17 cellular contexts compared by ENCODE assay signal in the genomic region with DNA sequence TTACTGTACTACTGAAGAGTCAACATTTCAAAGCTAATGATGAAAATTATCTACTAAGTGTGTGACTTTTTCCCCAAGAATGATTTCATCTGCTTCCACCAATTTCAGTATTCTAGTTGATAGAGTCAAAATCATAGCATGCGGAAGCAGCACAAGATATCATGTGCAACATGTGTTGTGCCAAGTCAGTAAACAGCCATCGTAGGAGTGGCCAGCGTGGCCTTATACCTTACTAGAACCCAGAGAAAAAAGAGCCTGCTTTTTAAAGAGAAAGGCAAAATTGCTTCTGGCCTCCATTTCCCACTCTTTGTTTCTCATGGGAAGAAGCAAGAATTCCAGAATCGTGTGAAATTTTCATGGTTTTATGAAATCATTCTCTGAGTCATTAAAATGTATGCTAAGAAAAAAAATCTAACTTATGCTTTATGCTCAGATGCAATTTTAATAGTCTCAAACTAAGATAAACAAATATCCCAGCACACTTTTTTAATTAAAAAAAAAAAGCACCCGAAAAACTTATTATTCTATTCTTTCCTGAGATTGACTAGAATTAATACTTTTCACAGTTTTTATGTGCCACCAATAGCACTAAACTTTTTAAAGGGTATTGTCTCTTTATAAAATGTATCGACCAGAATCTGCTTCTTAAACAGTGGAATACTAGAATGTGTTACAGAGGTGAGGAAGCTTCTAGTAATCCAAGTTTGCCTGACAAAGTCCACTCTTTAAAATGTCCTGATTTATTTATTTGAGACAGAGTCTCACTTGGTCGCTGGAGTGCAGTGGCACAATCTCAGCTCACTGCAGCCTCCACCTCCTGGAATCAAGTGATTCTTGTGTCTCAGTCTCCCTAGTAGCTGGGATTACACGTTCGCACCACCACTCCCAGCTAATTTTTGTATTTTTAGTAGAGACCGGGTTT.
DNase-seq lines count a peak whose midpoint lies in the region; ATAC-seq, FAIRE-seq and TF ChIP-seq lines count a peak whose summit lies in the region.
"Had no signal": no experiment of that assay in that cellular context is flagged by ENCODE, and none has a peak within 500 bp of the region (broad histone marks: within the 10 kb centered on the region; RNA-seq: fewer than 3 reads in every experiment).

No MANE protein-coding gene starts in this region.

- H3K79me2 ChIP-seq in GM12878 (ENCODE audit: control insufficient read depth, insufficient read depth, low read length): peaks cover 78% of the 10 kb centered on the region

- H3K9me3 ChIP-seq in GM12878 (replicated peaks; ENCODE audit: control insufficient read depth, insufficient read depth, low read length) (peaks cover 5% of the 10 kb centered on the region; the same call in 2 of the 3 replicates), MG63 (no peaks in the 10 kb centered on the region)
- H3K9me3 ChIP-seq: lower lobe of right lung had no signal

- peaks cover 0 to 14% of the 10 kb centered on the region in 2 experiments; a peak in 3 of 4 replicates for H3K36me3 ChIP-seq in GM12878 (ENCODE audit: control insufficient read depth in 2 of 2, insufficient read depth in 2 of 2, low read length in 1 of 2)
- peaks cover 59% of the 10 kb centered on the region for H3K36me3 ChIP-seq in MG63
- H3K36me3 ChIP-seq: lower lobe of right lung had no signal

- TF ChIP-seq CTCF in GM12878 (IDR thresholded peaks at IDR 0.05 in 2 of 3, conservative IDR thresholded peaks at IDR 0.05 in 1 of 3; ENCODE audit: control insufficient read depth in 2 of 3, extremely low read depth in 1 of 3, insufficient read depth in 1 of 3, low read depth in 3 of 3, low read length in 3 of 3): no peak

- no peak for TF ChIP-seq EP300 in GM12878 (IDR thresholded peaks at IDR 0.05; ENCODE audit: borderline replicate concordance in 1 of 2, control insufficient read depth in 1 of 2, low read depth in 2 of 2, low read length in 2 of 2)

- H3K27ac Mint-ChIP-seq in stimulated activated naive CD8-positive, alpha-beta T cell treated with anti-CD3 and anti-CD28 coated beads, Interleukin-15, Interleukin-2, amounts not matched to agents 100 ng/mL and 50 ng/mL, for 24 hours: peak overlapping the region; percentile 54
- peak overlapping the region; percentile 35 for H3K27ac Mint-ChIP-seq in memory B cell

- intact Hi-C loops in GM12878 (cut with micrococcal nuclease; ENCODE audit: unreplicated experiment): loop anchor here (5.0 kb wide), 1 partner anchor 86 kb away; no protein-coding TSS in a partner anchor

- no peak for FAIRE-seq in GM12878 (lab: Jason Lieb, UNC)
- FAIRE-seq: H54 had no signal

- RAD21 ChIA-PET in GM12878 (lab: Charles Lee; ENCODE audit: unreplicated experiment): interaction anchor here (1.1 kb wide), 1 partner anchor 24 kb away, joined by 3 read pairs; no protein-coding TSS in a partner anchor

- H3K4me3 ChIP-seq in GM12878 (no peak overlapping the region), MG63 (no peak overlapping the region)
- H3K4me3 ChIP-seq: lower lobe of right lung, skin epidermis had no signal

- no peak for TF ChIP-seq POLR2A in GM12878 (IDR thresholded peaks at IDR 0.05; ENCODE audit: low read depth, low read length)

- H3K27me3 Mint-ChIP-seq in stimulated activated naive CD8-positive, alpha-beta T cell treated with anti-CD3 and anti-CD28 coated beads, Interleukin-15, Interleukin-2, amounts not matched to agents 100 ng/mL and 50 ng/mL, for 24 hours: no peaks in the 10 kb centered on the region
- H3K27me3 Mint-ChIP-seq in memory B cell: no peaks in the 10 kb centered on the region
- H3K27me3 Mint-ChIP-seq: activated CD4-positive, alpha-beta memory T cell treated with anti-CD3 and anti-CD28 coated beads for 36 hours had no signal

- H4K20me1 ChIP-seq in GM12878 (ENCODE audit: control insufficient read depth, insufficient read depth): no peaks in the 10 kb centered on the region

- peaks cover 14% of the 10 kb centered on the region for H3K4me1 ChIP-seq in GM12878 (ENCODE audit: control insufficient read depth, insufficient read depth, low read length)

- POLR2A ChIA-PET in GM12878 (lab: Charles Lee): interaction anchor here (0.7 to 1.8 kb wide), 3 partner anchors 23 to 87 kb away, joined by 3 to 5 read pairs (median 4); no protein-coding TSS in a partner anchor

- no peak overlapping the region for H3K4me3 Mint-ChIP-seq in stimulated activated naive CD8-positive, alpha-beta T cell treated with anti-CD3 and anti-CD28 coated beads, Interleukin-15, Interleukin-2, amounts not matched to agents 100 ng/mL and 50 ng/mL, for 24 hours
- H3K4me3 Mint-ChIP-seq in memory B cell: no peak overlapping the region
- H3K4me3 Mint-ChIP-seq: activated CD4-positive, alpha-beta memory T cell treated with anti-CD3 and anti-CD28 coated beads for 36 hours had no signal

- ATAC-seq in stimulated activated naive CD8-positive, alpha-beta T cell treated with anti-CD3 and anti-CD28 coated beads, Interleukin-15, Interleukin-2, amounts not matched to agents 100 U/mL and 50 U/mL, for 24 hours: no peak
- ATAC-seq in GM12878 (no peak), memory B cell (ENCODE audit: low read depth) (no peak)
- ATAC-seq: lower lobe of right lung had no signal

- 93% methylated on average over 10 of the region's 10 CpGs for WGBS in GM12878 (ENCODE audit: insufficient coverage, insufficient replicate concordance, low lambda C conversion rate, missing lambda C conversion rate)

- no peak overlapping the region for H3K9ac ChIP-seq in GM12878 (ENCODE audit: control insufficient read depth, insufficient read depth, low read length)

- peak overlapping the region; percentile 23 for H3K27ac ChIP-seq in GM12878 (ENCODE audit: control insufficient read depth, insufficient read depth)
- H3K27ac ChIP-seq: lower lobe of right lung had no signal

- DNase-seq in stimulated activated naive CD8-positive, alpha-beta T cell treated with anti-CD3 and anti-CD28 coated beads, Interleukin-15, Interleukin-2, amounts not matched to agents 100 U/mL and 50 U/mL, for 24 hours: no peak
- DNase-seq in GM12878 (ENCODE audit: low read depth, low spot score): no peak
- DNase-seq in memory B cell (ENCODE audit: low spot score in 2 of 2): no peak
- DNase-seq in MG63: no peak
- DNase-seq in HUDEP-2 (lab: John Stamatoyannopoulos, UW; ENCODE audit: unreplicated experiment in 76 of 76): no peak
- no peak for DNase-seq in GOT3 (lab: John Stamatoyannopoulos, UW)
- no peak for DNase-seq in central memory CD4-positive, alpha-beta T cell
- DNase-seq: activated naive CD4-positive, alpha-beta T cell treated with anti-CD3 and anti-CD28 coated beads, Interleukin-2, amount 50 U/mL, for 16 hours; AML-193; DMS53; lower lobe of right lung; NCI-H1105; SIG-M5 had no signal

- CTCF ChIA-PET in GM12878 (lab: Yijun Ruan, JAX): interaction anchor here (1.6 to 2.6 kb wide), 3 partner anchors 10 to 87 kb away, joined by 3 to 7 read pairs (median 4); no protein-coding TSS in a partner anchor

- H3K4me1 Mint-ChIP-seq in stimulated activated naive CD8-positive, alpha-beta T cell treated with anti-CD3 and anti-CD28 coated beads, Interleukin-15, Interleukin-2, amounts not matched to agents 100 ng/mL and 50 ng/mL, for 24 hours (ENCODE audit: low read depth): peaks cover 83% of the 10 kb centered on the region
- H3K4me1 Mint-ChIP-seq in memory B cell: peaks cover 31% of the 10 kb centered on the region

- peaks cover 49% of the 10 kb centered on the region for H3K36me3 Mint-ChIP-seq in stimulated activated naive CD8-positive, alpha-beta T cell treated with anti-CD3 and anti-CD28 coated beads, Interleukin-15, Interleukin-2, amounts not matched to agents 100 ng/mL and 50 ng/mL, for 24 hours (ENCODE audit: low read depth)
- peaks cover 17% of the 10 kb centered on the region for H3K36me3 Mint-ChIP-seq in memory B cell

- TF ChIP-seq RAD21 in GM12878 (IDR thresholded peaks at IDR 0.05; ENCODE audit: insufficient read depth, low read depth, low read length): no peak

- H3K9me3 Mint-ChIP-seq in stimulated activated naive CD8-positive, alpha-beta T cell treated with anti-CD3 and anti-CD28 coated beads, Interleukin-15, Interleukin-2, amounts not matched to agents 100 ng/mL and 50 ng/mL, for 24 hours: no peaks in the 10 kb centered on the region
- no peaks in the 10 kb centered on the region for H3K9me3 Mint-ChIP-seq in memory B cell
- H3K9me3 Mint-ChIP-seq: activated CD4-positive, alpha-beta memory T cell treated with anti-CD3 and anti-CD28 coated beads for 36 hours had no signal

- in situ Hi-C loops in GM12878 (cut with MboI): no loop called here

- H3K4me2 ChIP-seq in GM12878 (ENCODE audit: control insufficient read depth, insufficient read depth): no peak overlapping the region

- SMC1A ChIA-PET in GM12878 (lab: Charles Lee; ENCODE audit: uncharacterized antibody, unreplicated experiment): interaction anchor here (0.6 to 3.4 kb wide), 9 partner anchors 10 to 90 kb away, joined by 3 to 17 read pairs (median 3); no protein-coding TSS in a partner anchor

- H2AFZ ChIP-seq in GM12878 (ENCODE audit: control insufficient read depth, low read depth, low read length): no peak overlapping the region

- H3K27me3 ChIP-seq in GM12878 (replicated peaks in 1 of 2; ENCODE audit: control insufficient read depth in 2 of 2, insufficient read depth in 2 of 2, low read length in 1 of 2) (no peaks in the 10 kb centered on the region), MG63 (no peaks in the 10 kb centered on the region)

- no TSS peak for BruUV-seq in GM12878 (replicated peaks; lab: Mats Ljungman, UMichigan)

TF ChIP-seq in GM12878, 131 proteins besides CTCF, POLR2A, EP300 and RAD21:
- no peak for TF ChIP-seq IKZF2 (IDR thresholded peaks at IDR 0.05)
- no peak for TF ChIP-seq ZZZ3 (IDR thresholded peaks at IDR 0.05; ENCODE audit: control insufficient read depth, insufficient read length, low read depth)
- TF ChIP-seq CBX3 (IDR thresholded peaks at IDR 0.05; ENCODE audit: borderline replicate concordance, low read depth): no peak
- TF ChIP-seq FOXM1 (IDR thresholded peaks at IDR 0.05; ENCODE audit: low read depth, low read length): no peak
- TF ChIP-seq NR2C1 (IDR thresholded peaks at IDR 0.05): no peak
- no peak for TF ChIP-seq WRNIP1 (IDR thresholded peaks at IDR 0.05; ENCODE audit: borderline replicate concordance, low read depth, low read length)
- TF ChIP-seq E2F4 (IDR thresholded peaks at IDR 0.05; ENCODE audit: low read depth, low read length): no peak
